Comparison of ENCODE assay signal across 14 cellular contexts in the genomic region with DNA sequence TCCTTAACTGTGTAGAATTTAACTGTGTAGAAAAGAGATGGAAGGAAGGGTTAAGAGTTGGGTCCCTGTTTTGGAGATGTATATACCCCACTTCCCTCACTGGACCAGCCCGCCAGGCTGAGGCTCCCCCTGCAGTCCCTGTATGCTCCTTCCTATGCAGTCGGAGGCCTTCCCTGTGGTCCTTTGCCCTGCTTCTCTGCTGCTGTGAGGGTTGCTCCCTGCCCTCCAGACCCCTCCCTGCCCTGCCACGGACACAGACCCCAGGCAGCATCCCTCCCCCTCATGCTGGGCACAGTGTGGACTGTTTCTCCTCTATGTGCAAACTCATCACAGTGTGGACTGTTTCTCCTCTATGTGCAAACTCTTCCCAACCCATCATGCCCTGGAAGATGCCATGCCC.
DNase-seq lines count a peak whose midpoint lies in the region; ATAC-seq, FAIRE-seq and TF ChIP-seq lines count a peak whose summit lies in the region.
"Had no signal": no experiment of that assay in that cellular context is flagged by ENCODE, and none has a peak within 500 bp of the region (broad histone marks: within the 10 kb centered on the region; RNA-seq: fewer than 3 reads in every experiment).

No MANE protein-coding gene starts in this region.

- no peaks in the 10 kb centered on the region for H3K9me3 ChIP-seq in HepG2 (ENCODE audit: low read length)
- H3K9me3 ChIP-seq in right lobe of liver: no peaks in the 10 kb centered on the region
- no peaks in the 10 kb centered on the region for H3K9me3 ChIP-seq in neural progenitor cell (ENCODE audit: low read depth)
- no peaks in the 10 kb centered on the region for H3K9me3 ChIP-seq in pancreas
- H3K9me3 ChIP-seq: BLaER1 treated with 17β-estradiol and CSF1 and Interleukin-3, amounts not matched to agents 10 nM and 100 nM had no signal

- peaks cover 72% of the 10 kb centered on the region for H3K4me1 Mint-ChIP-seq in neural progenitor cell

- CTCF ChIA-PET in HepG2 (lab: Yijun Ruan, JAX; ENCODE audit: low intra/inter-chr PET ratio, low total read pairs): no interaction called here

- no peak overlapping the region for H3K4me3 Mint-ChIP-seq in neural progenitor cell
- H3K4me3 Mint-ChIP-seq: CD4-positive, CD25-positive, alpha-beta regulatory T cell had no signal

- no peak overlapping the region for H2AFZ ChIP-seq in HepG2 (ENCODE audit: low read length)
- H2AFZ ChIP-seq in neural progenitor cell (replicated peaks): no peak overlapping the region

- H3K27ac Mint-ChIP-seq in neural progenitor cell: no peak overlapping the region
- H3K27ac Mint-ChIP-seq: CD4-positive, CD25-positive, alpha-beta regulatory T cell had no signal

- H3K36me3 ChIP-seq in HepG2 (replicated peaks in 1 of 2; ENCODE audit: control insufficient read depth in 1 of 2, insufficient read depth in 2 of 2, low read length in 2 of 2): no peaks in the 10 kb centered on the region
- no peaks in the 10 kb centered on the region for H3K36me3 ChIP-seq in right lobe of liver
- H3K36me3 ChIP-seq in brain microvascular endothelial cell (replicated peaks): no peaks in the 10 kb centered on the region
- no peaks in the 10 kb centered on the region for H3K36me3 ChIP-seq in neural progenitor cell
- no peaks in the 10 kb centered on the region for H3K36me3 ChIP-seq in pancreas
- H3K36me3 ChIP-seq: BLaER1 treated with 17β-estradiol and CSF1 and Interleukin-3, amounts not matched to agents 10 nM and 100 nM had no signal

- ATAC-seq in HepG2: peak; percentile 23; the same call in 1 of the 3 replicates
- ATAC-seq in right lobe of liver: no peak
- ATAC-seq in pancreas: no peak
- ATAC-seq in GM19395 (IDR thresholded peaks at IDR 0.05; ENCODE audit: unreplicated experiment): no peak
- ATAC-seq: GM12878 had no signal

- no peak for TF ChIP-seq EP300 in HepG2 (IDR thresholded peaks at IDR 0.05; ENCODE audit: low read depth in 2 of 2, low read length in 2 of 2)
- no peak for TF ChIP-seq EP300 in HepG2 (CRISPR knock-in tag; IDR thresholded peaks at IDR 0.05; ENCODE audit: borderline replicate concordance)

- no peak overlapping the region for H3K4me2 ChIP-seq in HepG2 (ENCODE audit: low read depth, low read length)
- no peak overlapping the region for H3K4me2 ChIP-seq in neural progenitor cell
- H3K4me2 ChIP-seq: BLaER1 treated with 17β-estradiol and CSF1 and Interleukin-3, amounts not matched to agents 10 nM and 100 nM had no signal

- H3K9ac ChIP-seq in HepG2 (ENCODE audit: insufficient read depth, low read depth, low read length): no peak overlapping the region
- H3K9ac ChIP-seq in neural progenitor cell: no peak overlapping the region
- H3K9ac ChIP-seq: BLaER1 treated with 17β-estradiol and CSF1 and Interleukin-3, amounts not matched to agents 10 nM and 100 nM had no signal

- TF ChIP-seq CTCF in HepG2 (CRISPR knock-in tag; IDR thresholded peaks at IDR 0.05) (no peak), right lobe of liver (IDR thresholded peaks at IDR 0.05) (no peak), brain microvascular endothelial cell (IDR thresholded peaks at IDR 0.05; ENCODE audit: low read depth, low read length, missing control alignments) (peak; percentile 5), neural progenitor cell (IDR thresholded peaks at IDR 0.05) (peak; percentile 4), pancreas (IDR thresholded peaks at IDR 0.05) (no peak), D721Med (IDR thresholded peaks at IDR 0.05; ENCODE audit: insufficient read depth, missing control alignments) (no peak)

- H3K79me2 ChIP-seq in HepG2 (ENCODE audit: insufficient read depth, low read length): no peaks in the 10 kb centered on the region
- H3K79me2 ChIP-seq in neural progenitor cell (ENCODE audit: low read depth): peaks cover 21% of the 10 kb centered on the region

- in situ Hi-C loops in HepG2 (cut with HindIII; ENCODE audit: extremely low pct_ligation_motif_present, low pct_unique_long_range_greater_than_20kb) (no loop called here), brain microvascular endothelial cell (cut with HindIII; ENCODE audit: low pct_ligation_motif_present, low sequenced_read_pairs) (no loop called here)

- POLR2A ChIA-PET in HepG2 (lab: Yijun Ruan, JAX): no interaction called here

- TF ChIP-seq RAD21 in HepG2 (CRISPR knock-in tag; IDR thresholded peaks at IDR 0.05): no peak

- H3K27ac ChIP-seq in HepG2 (ENCODE audit: extremely low read length, insufficient read depth, low read length): no peak overlapping the region
- H3K27ac ChIP-seq in right lobe of liver: no peak overlapping the region
- H3K27ac ChIP-seq in brain microvascular endothelial cell: no peak overlapping the region
- H3K27ac ChIP-seq in neural progenitor cell: no peak overlapping the region
- no peak overlapping the region for H3K27ac ChIP-seq in pancreas
- H3K27ac ChIP-seq: BLaER1 treated with 17β-estradiol and CSF1 and Interleukin-3, amounts not matched to agents 10 nM and 100 nM had no signal

- whole genome bisulfite sequencing in HepG2 (ENCODE audit: low lambda C conversion rate): 37% methylated on average over 3 of the region's 3 CpGs
- WGBS in right lobe of liver (ENCODE audit: insufficient coverage, low coverage, low lambda C conversion rate, missing lambda C conversion rate): 100% methylated on average over 1 of the region's 3 CpGs
- WGBS in pancreas, 2 donors: 87 to 95% methylated on average over 3 of the region's 3 CpGs

- no TSS peak for BruUV-seq in HepG2 (replicated peaks; lab: Mats Ljungman, UMichigan)

- no peak for FAIRE-seq in HepG2 (lab: Jason Lieb, UNC)
- FAIRE-seq in pancreas (lab: Jason Lieb, UNC): no peak
- FAIRE-seq in D721Med (lab: Jason Lieb, UNC): no peak
- FAIRE-seq: GM12878, GM18507 had no signal

- no peak for DNase-seq in HepG2 (ENCODE audit: low spot score)
- no peak for DNase-seq in right lobe of liver
- no peak for DNase-seq in brain microvascular endothelial cell
- DNase-seq in neural progenitor cell (ENCODE audit: low spot score): no peak
- no peak for DNase-seq in pancreas
- no peak for DNase-seq in D721Med (ENCODE audit: insufficient read length, low spot score)
- no peak for DNase-seq in amniotic stem cell (lab: John Stamatoyannopoulos, UW)
- DNase-seq: ACHN; CD4-positive, CD25-positive, alpha-beta regulatory T cell; DMS 273 treated with DMSO at 0.1 percent for 48 hours had no signal

- TF ChIP-seq POLR2A in HepG2 (IDR thresholded peaks at IDR 0.05; ENCODE audit: insufficient read depth in 1 of 2, low read depth in 2 of 2, low read length in 2 of 2): no peak
- TF ChIP-seq POLR2A in right lobe of liver (IDR thresholded peaks at IDR 0.05): no peak

- H3K27me3 Mint-ChIP-seq in neural progenitor cell (ENCODE audit: insufficient read depth, low read depth): peaks cover 17% of the 10 kb centered on the region

- H3K4me1 ChIP-seq in HepG2 (ENCODE audit: insufficient read depth, low read length) (no peaks in the 10 kb centered on the region), right lobe of liver (peaks cover 0 to 4% (median 0%) of the 10 kb centered on the region in 4 donors), neural progenitor cell (peaks cover 61% of the 10 kb centered on the region), pancreas (no peaks in the 10 kb centered on the region)

- peaks cover 12% of the 10 kb centered on the region for H3K36me3 Mint-ChIP-seq in neural progenitor cell
- H3K36me3 Mint-ChIP-seq: CD4-positive, CD25-positive, alpha-beta regulatory T cell had no signal

- intact Hi-C loops in HepG2 (cut with micrococcal nuclease; ENCODE audit: unreplicated experiment) (no loop called here), right lobe of liver (cut with DNase I) (no loop called here), pancreas (cut with DNase I) (no loop called here)

- peaks cover 51% of the 10 kb centered on the region for H3F3A ChIP-seq in neural progenitor cell (ENCODE audit: low read depth)

- H4K20me1 ChIP-seq in HepG2 (ENCODE audit: insufficient read depth, low read length): no peaks in the 10 kb centered on the region
- peaks cover 11% of the 10 kb centered on the region for H4K20me1 ChIP-seq in neural progenitor cell (ENCODE audit: low read depth)
- H4K20me1 ChIP-seq: BLaER1 treated with 17β-estradiol and CSF1 and Interleukin-3, amounts not matched to agents 10 nM and 100 nM had no signal

- H3K27me3 ChIP-seq in HepG2 (ENCODE audit: control insufficient read depth in 1 of 2, insufficient read depth in 2 of 2, low read length in 2 of 2): peaks cover 4 to 30% of the 10 kb centered on the region in 2 experiments; a peak in 4 of 5 replicates
- no peaks in the 10 kb centered on the region for H3K27me3 ChIP-seq in right lobe of liver
- no peaks in the 10 kb centered on the region for H3K27me3 ChIP-seq in brain microvascular endothelial cell (replicated peaks)
- no peaks in the 10 kb centered on the region for H3K27me3 ChIP-seq in neural progenitor cell
- H3K27me3 ChIP-seq in pancreas: no peaks in the 10 kb centered on the region
- H3K27me3 ChIP-seq: BLaER1 treated with 17β-estradiol and CSF1 and Interleukin-3, amounts not matched to agents 10 nM and 100 nM had no signal

- no peaks in the 10 kb centered on the region for H3K9me3 Mint-ChIP-seq in neural progenitor cell

- H3K4me3 ChIP-seq in HepG2 (replicated peaks in 1 of 3; ENCODE audit: insufficient read depth in 1 of 3, low read depth in 2 of 3, low read length in 3 of 3) (no peak overlapping the region), right lobe of liver (no peak overlapping the region), brain microvascular endothelial cell (ENCODE audit: low read depth, low read length) (no peak overlapping the region), neural progenitor cell (no peak overlapping the region), pancreas (no peak overlapping the region)
- H3K4me3 ChIP-seq: BLaER1 treated with 17β-estradiol and CSF1 and Interleukin-3, amounts not matched to agents 10 nM and 100 nM; GM12878 had no signal

TF ChIP-seq in HepG2, 621 proteins besides CTCF, POLR2A, EP300 and RAD21 (continues in another document):
- TF ChIP-seq ZNF558 (CRISPR knock-in tag; IDR thresholded peaks at IDR 0.05; ENCODE audit: borderline replicate concordance) (no peak), ZNF549 (CRISPR knock-in tag; IDR thresholded peaks at IDR 0.05) (no peak), SRSF4 (IDR thresholded peaks at IDR 0.05; ENCODE audit: low read depth, low read length, poor library complexity, severe bottlenecking) (no peak)

Comparison
In these comparisons a context has a peak if more than half of its experiments do, and no peak if none do; other contexts are left out.
1. CTCF ChIP-seq: peak in brain microvascular endothelial cell (single experiment) and neural progenitor cell (single experiment); none in HepG2 (single experiment), right lobe of liver (0 of 4), pancreas (0 of 4) and D721Med (single experiment).